Comparison of ENCODE assay signal across 8 cellular contexts in genomic region chr4:80184053-80184790, GRCh38. TPM values are rescaled to one million over a fixed set of nuclear protein-coding genes. Genes with fewer than 3 reads are reported as not detected.
DNase-seq lines count a peak whose midpoint lies in the region; TF ChIP-seq lines count a peak whose summit lies in the region.

No MANE protein-coding gene starts in this region.

- H3K4me1 Mint-ChIP-seq in Caco-2 (ENCODE audit: low read depth, unreplicated experiment) (no peaks in the 10 kb centered on the region), glutamatergic neuron (ENCODE audit: low read depth, unreplicated experiment) (peaks cover 40% of the 10 kb centered on the region)

- peak overlapping the region; percentile 7; the same call in 1 of the 2 replicates for H3K4me3 ChIP-seq in Caco-2 (ENCODE audit: low read depth, low read length)
- H3K4me3 ChIP-seq in ovary, result peak overlapping the region; percentile 78
- H3K4me3 ChIP-seq in thymus (ENCODE audit: low read length), result peak overlapping the region; percentile 71

- DNase-seq in Caco-2 (peak; percentile 54 to 79), GM20000 (ENCODE audit: low spot score) (peak; percentile 93), HPDE6-E6E7 (ENCODE audit: extremely low spot score) (peak; percentile 84), RKO (ENCODE audit: low spot score) (peak; percentile 92), glutamatergic neuron (peak; percentile 99), ovary (peak; percentile 91 to 96 (median 93))
- DNase-seq in activated naive CD4-positive, alpha-beta T cell (lab: John Stamatoyannopoulos, UW), result peak; percentile 78 to 91 (median 84)

- no peaks in the 10 kb centered on the region for H3K27me3 ChIP-seq in Caco-2 (replicated peaks; ENCODE audit: control insufficient read depth, insufficient read depth, low read length)
- H3K27me3 ChIP-seq in ovary, result no peaks in the 10 kb centered on the region
- H3K27me3 ChIP-seq in thymus (ENCODE audit: control insufficient read depth, insufficient read depth), result peaks cover 4% of the 10 kb centered on the region

- H3K27ac ChIP-seq in ovary, result peak overlapping the region; percentile 73 to 86
- no peak overlapping the region for H3K27ac ChIP-seq in thymus (ENCODE audit: low read depth)

- peak; percentile 60 to 66 for TF ChIP-seq CTCF in Caco-2 (IDR thresholded peaks at IDR 0.05; ENCODE audit: insufficient read depth in 1 of 2, low read depth in 1 of 2, low read length in 1 of 2, severe bottlenecking in 1 of 2, unreplicated experiment in 1 of 2)
- peak; percentile 75 for TF ChIP-seq CTCF in GM20000 (IDR thresholded peaks at IDR 0.05; ENCODE audit: extremely low read depth, missing control alignments)
- peak; percentile 97 for TF ChIP-seq CTCF in glutamatergic neuron (IDR thresholded peaks at IDR 0.05; ENCODE audit: partially characterized antibody, unreplicated experiment)
- peak; percentile 85 to 99 (median 85) for TF ChIP-seq CTCF in ovary (IDR thresholded peaks at IDR 0.05)

- TF ChIP-seq EP300 in ovary (IDR thresholded peaks at IDR 0.05), result no peak

- BruUV-seq in Caco-2 (replicated peaks; lab: Mats Ljungman, UMichigan), result no TSS peak

- 0 to 1% (median 1%) methylated on average over 43 to 45 of the region's 45 CpGs for WGBS in ovary, 3 donors
- under 1% methylated on average over 45 of the region's 45 CpGs for WGBS in thymus

- no peaks in the 10 kb centered on the region for H3K9me3 ChIP-seq in Caco-2
- H3K9me3 ChIP-seq in ovary, result no peaks in the 10 kb centered on the region
- H3K9me3 ChIP-seq in thymus (ENCODE audit: control insufficient read depth), result no peaks in the 10 kb centered on the region

- H3K36me3 ChIP-seq in Caco-2 (ENCODE audit: control insufficient read depth, insufficient read depth, low read length) (no peaks in the 10 kb centered on the region), ovary (no peaks in the 10 kb centered on the region), thymus (ENCODE audit: control insufficient read depth, insufficient read depth) (no peaks in the 10 kb centered on the region)

- H3K27me3 Mint-ChIP-seq in Caco-2 (ENCODE audit: insufficient read depth, unreplicated experiment) (peaks cover 25% of the 10 kb centered on the region), glutamatergic neuron (ENCODE audit: unreplicated experiment) (peaks cover 24% of the 10 kb centered on the region)

- H3K27ac Mint-ChIP-seq in Caco-2 (ENCODE audit: unreplicated experiment) (no peak overlapping the region), glutamatergic neuron (ENCODE audit: unreplicated experiment) (peak overlapping the region; percentile 41)

- TF ChIP-seq POLR2A in ovary (IDR thresholded peaks at IDR 0.05), result no peak

- CTCF ChIA-PET in Caco-2 (lab: Charles Lee), result no interaction called here

- H3K4me1 ChIP-seq in Caco-2 (no peaks in the 10 kb centered on the region), ovary (ENCODE audit: insufficient read depth) (peaks cover 14% of the 10 kb centered on the region), thymus (ENCODE audit: control insufficient read depth, insufficient read depth, low read length) (peaks cover 10% of the 10 kb centered on the region)

- H3K36me3 Mint-ChIP-seq in Caco-2 (ENCODE audit: insufficient read depth, unreplicated experiment) (no peaks in the 10 kb centered on the region), glutamatergic neuron (ENCODE audit: unreplicated experiment) (peaks cover 4% of the 10 kb centered on the region)

- H3K4me3 Mint-ChIP-seq in Caco-2 (ENCODE audit: unreplicated experiment) (peak overlapping the region; percentile 50), glutamatergic neuron (ENCODE audit: unreplicated experiment) (peak overlapping the region; percentile 94)

- POLR2A ChIA-PET in Caco-2 (lab: Charles Lee), result no interaction called here

- H3K9me3 Mint-ChIP-seq in Caco-2 (ENCODE audit: unreplicated experiment) (no peaks in the 10 kb centered on the region), glutamatergic neuron (ENCODE audit: unreplicated experiment) (peaks cover 16% of the 10 kb centered on the region)

- intact Hi-C loops in Caco-2 (cut with micrococcal nuclease; ENCODE audit: unreplicated experiment), result loop anchor here (1.0 kb wide), 1 partner anchor 31 kb away; no protein-coding TSS in a partner anchor
- intact Hi-C loops in ovary (cut with DNase I), result loop anchor here in 2 of 4 donors (5.0 to 10.0 kb wide), 4 partner anchors 109 to 1229 kb away; partner anchors contain the start of gene ANTXR2 (in 2 of the 2)

RNA-seq across cellular contexts. Expression of gene PRDM8, which starts 13.1 kb away (rescaled TPM):
- total RNA-seq in Caco-2 (2022), result not detected in 2 replicates
- 16.6 TPM for total RNA-seq in glutamatergic neuron (ENCODE audit: unreplicated experiment)
- total RNA-seq in ovary, result 10 to 100 TPM in 2 of 7 donors, 1 to 10 TPM in 5; 4.8 to 14.3 (median 8.1) TPM
- polyA plus RNA-seq in ovary, result 1 to 10 TPM; 3.6 to 6.2 TPM
- polyA plus RNA-seq in thymus, result 1.5 TPM

Comparison
In these comparisons a context has a peak if more than half of its experiments do, and no peak if none do; other contexts are left out.
1. H3K4me3 ChIP-seq: peak in every context shown above with its lines; median percentile 78 in ovary; 71 in thymus; 7 in Caco-2.